In the genomic region with DNA sequence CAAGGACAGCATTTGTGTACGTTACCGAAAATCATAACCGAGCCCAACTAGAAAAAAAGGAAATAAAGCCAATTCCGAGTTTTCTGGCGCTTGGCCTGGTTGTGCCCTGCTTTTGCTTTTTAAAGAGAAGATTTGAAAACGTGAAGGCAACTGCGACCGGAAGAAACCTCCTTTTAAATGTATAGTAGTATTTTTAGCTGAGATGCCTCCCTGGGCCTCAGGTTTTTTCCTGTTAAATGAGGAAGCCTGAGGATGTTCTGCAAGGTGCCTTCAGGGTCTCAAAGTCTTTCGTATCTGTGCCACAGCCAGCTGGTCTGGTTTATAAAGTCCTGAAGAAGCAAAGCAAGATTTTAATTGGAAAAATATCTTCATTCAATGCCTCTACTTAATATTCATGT, we compare ENCODE assay signal across 8 cellular contexts. TPM values are rescaled to one million over a fixed set of nuclear protein-coding genes. Genes with fewer than 3 reads are reported as not detected.
DNase-seq lines count a peak whose midpoint lies in the region; ATAC-seq, FAIRE-seq and TF ChIP-seq lines count a peak whose summit lies in the region.

No MANE protein-coding gene starts in this region.

- H3K36me3 Mint-ChIP-seq in WTC11 = no peaks in the 10 kb centered on the region

- no peak for TF ChIP-seq EP300 in A549 (IDR thresholded peaks at IDR 0.05)

- peaks cover 15% of the 10 kb centered on the region for H3K4me1 Mint-ChIP-seq in WTC11
- peaks cover 39% of the 10 kb centered on the region for H3K4me1 Mint-ChIP-seq in stimulated activated naive CD8-positive, alpha-beta T cell treated with anti-CD3 and anti-CD28 coated beads, Interleukin-15, amount 100 ng/mL, for 72 hours

- DNase-seq in A549 (ENCODE audit: low read depth in 1 of 2, low spot score in 1 of 2) (no peak), WTC11 (ENCODE audit: low spot score) (no peak), DMS 273 (lab: John Stamatoyannopoulos, UW; ENCODE audit: unreplicated experiment) (no peak), posterior vena cava (ENCODE audit: low spot score) (no peak)
- no peak for DNase-seq in stimulated activated naive CD8-positive, alpha-beta T cell treated with anti-CD3 and anti-CD28 coated beads, Interleukin-15, amount 100 ng/mL, for 72 hours

- peak overlapping the region; percentile 81 for H3K4me3 Mint-ChIP-seq in WTC11
- H3K4me3 Mint-ChIP-seq in stimulated activated naive CD8-positive, alpha-beta T cell treated with anti-CD3 and anti-CD28 coated beads, Interleukin-15, amount 100 ng/mL, for 72 hours = peak overlapping the region; percentile 98 to 99

- no peak for FAIRE-seq in A549 (lab: Jason Lieb, UNC)

- POLR2A ChIA-PET in A549 (lab: Yijun Ruan, JAX) = interaction anchor here (0.7 kb wide), 2 partner anchors 14 to 33 kb away, joined by 3 to 4 read pairs; no protein-coding TSS in a partner anchor
- POLR2A ChIA-PET in WTC11 (lab: Charles Lee) = interaction anchor here (0.6 to 1.0 kb wide), 3 partner anchors 34 to 1382 kb away, joined by 3 to 4 read pairs (median 3); no protein-coding TSS in a partner anchor

- no peak for TF ChIP-seq POLR2A in A549 (IDR thresholded peaks at IDR 0.05; ENCODE audit: low read length)

- 9% methylated on average over 9 of the region's 9 CpGs for WGBS in A549 (ENCODE audit: missing lambda C conversion rate)

- ATAC-seq in A549 (no peak), GM18870 (IDR thresholded peaks at IDR 0.05; ENCODE audit: unreplicated experiment) (peak; percentile 10), HG03108 (IDR thresholded peaks at IDR 0.05; ENCODE audit: unreplicated experiment) (peak; percentile 19), WTC11 (peak; percentile 5; the same call in 1 of the 2 replicates)
- ATAC-seq in stimulated activated naive CD8-positive, alpha-beta T cell treated with anti-CD3 and anti-CD28 coated beads, Interleukin-15, amount 100 ng/mL, for 72 hours = peak; percentile 4

- H3K4me1 ChIP-seq in A549 = 0 out of 3 replicates have a peak, but pooled peaks cover 3% of the 10 kb centered on the region

- peak overlapping the region; percentile 71 for H3K4me3 ChIP-seq in A549
- peak overlapping the region; percentile 79 for H3K4me3 ChIP-seq in iPS-11a (ENCODE audit: low read depth, low read length)

- H3K4me2 ChIP-seq in A549 = peak overlapping the region; percentile 64

- no peaks in the 10 kb centered on the region for H3K9me3 ChIP-seq in A549

- H3K27ac ChIP-seq in A549 = peak overlapping the region; percentile 76 to 91

- peak overlapping the region; percentile 84 for H3K27ac Mint-ChIP-seq in WTC11
- H3K27ac Mint-ChIP-seq in stimulated activated naive CD8-positive, alpha-beta T cell treated with anti-CD3 and anti-CD28 coated beads, Interleukin-15, amount 100 ng/mL, for 72 hours = peak overlapping the region; percentile 84 to 87

- H3K9me3 Mint-ChIP-seq in WTC11 = no peaks in the 10 kb centered on the region
- no peaks in the 10 kb centered on the region for H3K9me3 Mint-ChIP-seq in stimulated activated naive CD8-positive, alpha-beta T cell treated with anti-CD3 and anti-CD28 coated beads, Interleukin-15, amount 100 ng/mL, for 72 hours

- intact Hi-C loops in posterior vena cava (cut with DNase I) = no loop called here

- CTCF ChIA-PET in A549 (lab: Yijun Ruan, JAX) = no interaction called here
- CTCF ChIA-PET in WTC11 (lab: Charles Lee) = interaction anchor here (1.0 to 1.7 kb wide), 7 partner anchors 16 to 308 kb away, joined by 3 to 14 read pairs (median 4); partner anchors contain the start of gene SH3GLB1

- TF ChIP-seq RAD21 in A549 (conservative IDR thresholded peaks at IDR 0.05 in 1 of 2, IDR thresholded peaks at IDR 0.05 in 1 of 2) = no peak

- peaks cover 7% of the 10 kb centered on the region for H3K27me3 Mint-ChIP-seq in WTC11 (ENCODE audit: low read depth)
- no peaks in the 10 kb centered on the region for H3K27me3 Mint-ChIP-seq in stimulated activated naive CD8-positive, alpha-beta T cell treated with anti-CD3 and anti-CD28 coated beads, Interleukin-15, amount 100 ng/mL, for 72 hours

- TF ChIP-seq CTCF in A549 (IDR thresholded peaks at IDR 0.05) (no peak), WTC11 (IDR thresholded peaks at IDR 0.05) (no peak)

TF ChIP-seq in A549, 52 proteins besides CTCF, POLR2A, EP300 and RAD21 (continues in another document):
- no peak for TF ChIP-seq ATOH8 (CRISPR knock-in tag; IDR thresholded peaks at IDR 0.05; ENCODE audit: low read depth)
- no peak for TF ChIP-seq KDM5A (IDR thresholded peaks at IDR 0.05)
- TF ChIP-seq CHD4 (IDR thresholded peaks at IDR 0.05; ENCODE audit: borderline replicate concordance) = no peak
- TF ChIP-seq ZSCAN20 (CRISPR knock-in tag; IDR thresholded peaks at IDR 0.05) = no peak
- TF ChIP-seq CHD2 (IDR thresholded peaks at IDR 0.05; ENCODE audit: low read length, partially characterized antibody) = no peak
- TF ChIP-seq JUN (IDR thresholded peaks at IDR 0.05) = no peak
- TF ChIP-seq, protein P1, sequence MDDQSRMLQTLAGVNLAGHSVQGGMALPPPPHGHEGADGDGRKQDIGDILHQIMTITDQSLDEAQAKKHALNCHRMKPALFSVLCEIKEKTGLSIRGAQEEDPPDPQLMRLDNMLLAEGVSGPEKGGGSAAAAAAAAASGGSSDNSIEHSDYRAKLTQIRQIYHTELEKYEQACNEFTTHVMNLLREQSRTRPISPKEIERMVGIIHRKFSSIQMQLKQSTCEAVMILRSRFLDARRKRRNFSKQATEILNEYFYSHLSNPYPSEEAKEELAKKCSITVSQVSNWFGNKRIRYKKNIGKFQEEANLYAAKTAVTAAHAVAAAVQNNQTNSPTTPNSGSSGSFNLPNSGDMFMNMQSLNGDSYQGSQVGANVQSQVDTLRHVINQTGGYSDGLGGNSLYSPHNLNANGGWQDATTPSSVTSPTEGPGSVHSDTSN (IDR thresholded peaks at IDR 0.05) = no peak
- TF ChIP-seq GATA3 (IDR thresholded peaks at IDR 0.05; ENCODE audit: borderline replicate concordance) = no peak

TF ChIP-seq in WTC11, 78 proteins besides CTCF, POLR2A, EP300 and RAD21 (continues in another document):
- TF ChIP-seq FOXJ3 (CRISPR knock-in tag; IDR thresholded peaks at IDR 0.05; ENCODE audit: borderline replicate concordance) (no peak), RELA (CRISPR knock-in tag; IDR thresholded peaks at IDR 0.05; ENCODE audit: borderline replicate concordance) (no peak), HMGA2 (CRISPR knock-in tag; IDR thresholded peaks at IDR 0.05) (no peak), CDX4 (CRISPR knock-in tag; IDR thresholded peaks at IDR 0.05; ENCODE audit: borderline replicate concordance) (no peak), JUN (CRISPR knock-in tag; IDR thresholded peaks at IDR 0.05) (no peak), TEAD4 (CRISPR knock-in tag; IDR thresholded peaks at IDR 0.05) (no peak), PREB (CRISPR knock-in tag; IDR thresholded peaks at IDR 0.05; ENCODE audit: borderline replicate concordance) (no peak)
- TF ChIP-seq, protein P2, sequence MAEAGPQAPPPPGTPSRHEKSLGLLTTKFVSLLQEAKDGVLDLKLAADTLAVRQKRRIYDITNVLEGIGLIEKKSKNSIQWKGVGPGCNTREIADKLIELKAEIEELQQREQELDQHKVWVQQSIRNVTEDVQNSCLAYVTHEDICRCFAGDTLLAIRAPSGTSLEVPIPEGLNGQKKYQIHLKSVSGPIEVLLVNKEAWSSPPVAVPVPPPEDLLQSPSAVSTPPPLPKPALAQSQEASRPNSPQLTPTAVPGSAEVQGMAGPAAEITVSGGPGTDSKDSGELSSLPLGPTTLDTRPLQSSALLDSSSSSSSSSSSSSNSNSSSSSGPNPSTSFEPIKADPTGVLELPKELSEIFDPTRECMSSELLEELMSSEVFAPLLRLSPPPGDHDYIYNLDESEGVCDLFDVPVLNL (CRISPR knock-in tag; IDR thresholded peaks at IDR 0.05; ENCODE audit: borderline replicate concordance, low read depth) = no peak

RNA-seq across cellular contexts. Expression of gene ODF2L, which starts 0.4 kb away (rescaled TPM):
- polyA plus RNA-seq in A549 (2011; rRNA removed) (7.8 and 17.7 TPM in 2 replicates), A549 (2017; fragmentation: RNase III; extraction: RNeasy Plus Mini Kit Qiagen cat#74134 plus additional on column Dnase treatment) (10.0 to 10.7 TPM (median 10.7 TPM) in 3 replicates)
- polyA plus RNA-seq in A549 (2012; cell fraction: cytosol; rRNA removed) = 2.3 and 2.6 TPM in 2 replicates
- 2.7 and 2.9 TPM in 2 replicates for polyA plus RNA-seq in A549 (2012; cell fraction: nucleus; rRNA removed)
- polyA minus RNA-seq in A549 (2011; rRNA and poly(A)+ RNA removed) = 4.2 and 4.6 TPM in 2 replicates
- total RNA-seq in WTC11 (2021) (24.4 to 31.0 TPM (median 30.2 TPM) in 3 replicates), posterior vena cava (10 to 100 TPM; 25.9 to 33.6 TPM)

RNA-seq across cellular contexts. Expression of gene CLCA2, which starts 27.5 kb away (rescaled TPM):
- 0.01 and 0.05 TPM in 2 replicates for polyA plus RNA-seq in A549 (2011; rRNA removed)
- polyA plus RNA-seq in A549 (2012; cell fraction: cytosol; rRNA removed) = not detected in 2 replicates
- polyA plus RNA-seq in A549 (2012; cell fraction: nucleus; rRNA removed) = not detected in 2 replicates
- polyA plus RNA-seq in A549 (2017; fragmentation: RNase III; extraction: RNeasy Plus Mini Kit Qiagen cat#74134 plus additional on column Dnase treatment) = 0.01 to 0.03 TPM in 2 of 3 replicates, not detected in the other
- not detected in 2 replicates for polyA minus RNA-seq in A549 (2011; rRNA and poly(A)+ RNA removed)
- total RNA-seq in WTC11 (2021) = 0.05 to 0.07 TPM in 2 of 3 replicates, not detected in the other
- total RNA-seq in posterior vena cava = under 1 TPM; 0.10 to 0.32 TPM

Comparison
In these comparisons a context has a peak if more than half of its experiments do, and no peak if none do; other contexts are left out.
1. ATAC-seq: peak in GM18870 (single experiment), HG03108 (single experiment), WTC11 (single experiment) and stimulated activated naive CD8-positive, alpha-beta T cell treated with anti-CD3 and anti-CD28 coated beads, Interleukin-15, amount 100 ng/mL, for 72 hours (single experiment); none in A549 (0 of 2).